ENCODE assay signal across 8 cellular contexts in genomic region chr7:24401628-24402593, GRCh38.
DNase-seq lines count a peak whose midpoint lies in the region; ATAC-seq, FAIRE-seq and TF ChIP-seq lines count a peak whose summit lies in the region.

No MANE protein-coding gene starts in this region.

- POLR2A ChIA-PET in endothelial cell of umbilical vein (lab: Charles Lee), result no interaction called here

- peak; percentile 81 for FAIRE-seq in endothelial cell of umbilical vein (lab: Jason Lieb, UNC)

- TF ChIP-seq CTCF in endothelial cell of umbilical vein (IDR thresholded peaks at IDR 0.05; ENCODE audit: extremely low read depth in 1 of 2, insufficient read depth in 1 of 2, low read depth in 1 of 2, low read length in 2 of 2), result peak; percentile 9 to 37

- ATAC-seq in GM21576 (IDR thresholded peaks at IDR 0.05; ENCODE audit: unreplicated experiment), result peak; percentile 54
- no peak for ATAC-seq in HG03108 (IDR thresholded peaks at IDR 0.05; ENCODE audit: unreplicated experiment)

- intact Hi-C loops in endothelial cell of umbilical vein (cut with micrococcal nuclease), result loop anchor here (1.0 to 5.0 kb wide), 4 partner anchors 175 to 696 kb away; no protein-coding TSS in a partner anchor

- BruUV-seq in endothelial cell of umbilical vein (replicated peaks; lab: Mats Ljungman, UMichigan), result no TSS peak

- H2AFZ ChIP-seq in endothelial cell of umbilical vein (ENCODE audit: low read depth, low read length), result peak overlapping the region; percentile 81

- H3K27ac ChIP-seq in endothelial cell of umbilical vein (ENCODE audit: insufficient read depth, low read depth, low read length), result no peak overlapping the region
- H3K27ac ChIP-seq in effector memory CD4-positive, alpha-beta T cell (ENCODE audit: insufficient read depth, low read length, poor library complexity, severe bottlenecking), result no peak overlapping the region

- no peaks in the 10 kb centered on the region for H3K4me1 ChIP-seq in endothelial cell of umbilical vein (ENCODE audit: control insufficient read depth, extremely low read depth, insufficient read depth, low read length)
- no peaks in the 10 kb centered on the region for H3K4me1 ChIP-seq in effector memory CD4-positive, alpha-beta T cell (ENCODE audit: control insufficient read depth, insufficient read depth, low read length, poor library complexity, severe bottlenecking)

- H3K79me2 ChIP-seq in endothelial cell of umbilical vein (ENCODE audit: control insufficient read depth, insufficient read depth, low read length), result no peaks in the 10 kb centered on the region

- no peaks in the 10 kb centered on the region for H3K9me3 ChIP-seq in endothelial cell of umbilical vein (replicated peaks; ENCODE audit: control insufficient read depth, insufficient read depth, low read length)
- no peaks in the 10 kb centered on the region for H3K9me3 ChIP-seq in effector memory CD4-positive, alpha-beta T cell (ENCODE audit: control insufficient read depth, low read length)

- H3K9me1 ChIP-seq in endothelial cell of umbilical vein (replicated peaks; ENCODE audit: control insufficient read depth, extremely low read depth, insufficient read depth, low read length), result no peaks in the 10 kb centered on the region

- peak overlapping the region; percentile 51 for H3K4me2 ChIP-seq in endothelial cell of umbilical vein (ENCODE audit: insufficient read depth, low read length)

- peak; percentile 15 for DNase-seq in DMS114 treated with DMSO at 0.1 percent for 48 hours (lab: John Stamatoyannopoulos, UW; ENCODE audit: unreplicated experiment)
- DNase-seq in NCI-H526 (lab: John Stamatoyannopoulos, UW), result peak; percentile 8 to 69
- peak; percentile 51 for DNase-seq in endothelial cell of umbilical vein (ENCODE audit: low read depth, low spot score)
- DNase-seq in pons (ENCODE audit: low spot score), result peak; percentile 37
- DNase-seq in GDM1 (lab: John Stamatoyannopoulos, UW), result no peak
- no peak for DNase-seq in effector memory CD4-positive, alpha-beta T cell

- H3K9ac ChIP-seq in endothelial cell of umbilical vein (replicated peaks; ENCODE audit: extremely low read depth, insufficient read depth, low read length), result no peak overlapping the region

- H4K20me1 ChIP-seq in endothelial cell of umbilical vein (replicated peaks; ENCODE audit: control insufficient read depth, extremely low read depth, insufficient read depth, low read length), result no peaks in the 10 kb centered on the region

- no peaks in the 10 kb centered on the region for H3K27me3 ChIP-seq in endothelial cell of umbilical vein (ENCODE audit: control insufficient read depth in 2 of 2, insufficient read depth in 2 of 2, low read length in 2 of 2)
- no peaks in the 10 kb centered on the region for H3K27me3 ChIP-seq in effector memory CD4-positive, alpha-beta T cell (replicated peaks; ENCODE audit: control insufficient read depth, insufficient read depth, low read length, poor library complexity, severe bottlenecking)

- no peak overlapping the region for H3K4me3 ChIP-seq in endothelial cell of umbilical vein (replicated peaks in 1 of 3; ENCODE audit: insufficient read depth in 1 of 3, low read depth in 1 of 3, low read length in 3 of 3)
- H3K4me3 ChIP-seq in effector memory CD4-positive, alpha-beta T cell (ENCODE audit: insufficient read depth, low read depth, low read length, poor library complexity, severe bottlenecking), result no peak overlapping the region

- H3K36me3 ChIP-seq in endothelial cell of umbilical vein (ENCODE audit: control insufficient read depth in 2 of 2, extremely low read depth in 1 of 2, insufficient read depth in 2 of 2, low read length in 2 of 2), result no peaks in the 10 kb centered on the region
- H3K36me3 ChIP-seq in effector memory CD4-positive, alpha-beta T cell (ENCODE audit: control insufficient read depth, insufficient read depth, low read length), result no peaks in the 10 kb centered on the region

- CTCF ChIA-PET in endothelial cell of umbilical vein (lab: Charles Lee), result interaction anchor here (0.8 to 1.2 kb wide), 12 partner anchors 13 to 697 kb away, joined by 3 to 16 read pairs (median 4); no protein-coding TSS in a partner anchor

- dilution Hi-C loops in endothelial cell of umbilical vein (cut with MboI; ENCODE audit: extremely low pct_ligation_motif_present, low sequenced_read_pairs), result no loop called here

- no peak for TF ChIP-seq POLR2A in endothelial cell of umbilical vein (IDR thresholded peaks at IDR 0.05; ENCODE audit: low read depth, low read length)

TF ChIP-seq in endothelial cell of umbilical vein, 7 proteins besides CTCF, POLR2A, EP300 and RAD21:
- TF ChIP-seq FOS (IDR thresholded peaks at IDR 0.05; ENCODE audit: borderline replicate concordance, insufficient read depth, low read length) (no peak), JUN (IDR thresholded peaks at IDR 0.05; ENCODE audit: borderline replicate concordance, insufficient read depth, insufficient read length, low read depth) (no peak), GATA2 (IDR thresholded peaks at IDR 0.05; ENCODE audit: insufficient read depth, insufficient read length, low read depth, low read length) (no peak), EZH2 (IDR thresholded peaks at IDR 0.05; ENCODE audit: borderline replicate concordance, low read depth, low read length, severe bottlenecking) (no peak), MYC (IDR thresholded peaks at IDR 0.05; ENCODE audit: low read depth, low read length) (no peak), POLR2AphosphoS5 (IDR thresholded peaks at IDR 0.05; ENCODE audit: insufficient read depth, low read depth, low read length) (no peak), MAX (IDR thresholded peaks at IDR 0.05; ENCODE audit: insufficient read depth, insufficient read length) (no peak)

Comparison
In these comparisons a context has a peak if more than half of its experiments do, and no peak if none do; other contexts are left out.
1. DNase-seq: peak in DMS114 treated with DMSO at 0.1 percent for 48 hours (single experiment), NCI-H526 (2 of 2), endothelial cell of umbilical vein (single experiment) and pons (single experiment); none in GDM1 (single experiment) and effector memory CD4-positive, alpha-beta T cell (0 of 3).